Comparison of ENCODE assay signal across 17 cellular contexts in the genomic region with DNA sequence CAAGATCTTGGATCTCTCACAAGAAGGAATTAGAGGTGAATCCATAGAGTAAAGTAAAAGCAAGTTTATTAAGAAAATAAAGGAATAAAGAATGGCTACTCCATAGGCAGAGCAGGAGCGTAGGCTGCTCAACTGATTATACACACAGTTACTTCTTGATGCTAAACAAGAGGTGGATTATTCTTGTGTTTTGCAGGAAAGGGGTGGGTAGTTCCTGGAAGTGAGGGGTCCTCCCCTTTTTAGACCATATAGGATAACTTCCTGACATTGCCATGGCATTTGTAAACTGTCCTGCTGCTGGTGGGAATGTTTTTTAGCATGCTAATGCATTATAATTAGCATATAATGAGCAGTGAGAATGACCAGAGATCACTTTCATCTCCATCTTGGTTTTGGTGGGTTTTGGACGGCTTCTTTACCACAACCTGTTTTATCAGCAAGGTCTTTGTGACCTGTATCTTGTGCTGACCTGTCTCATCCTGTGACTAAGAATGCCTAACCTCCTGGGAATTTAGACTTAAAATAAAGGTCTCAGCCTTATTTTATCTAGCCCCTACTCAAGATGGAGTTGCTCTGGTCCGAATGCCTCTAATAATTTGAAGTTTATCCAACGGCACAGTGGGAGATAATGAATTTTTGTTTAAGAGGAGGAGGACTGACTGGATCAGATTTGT.
"Had no signal": no experiment of that assay in that cellular context is flagged by ENCODE, and none has a peak within 500 bp of the region (broad histone marks: within the 10 kb centered on the region; RNA-seq: fewer than 3 reads in every experiment).

No MANE protein-coding gene starts in this region.

- H3K27me3 ChIP-seq: body of pancreas, esophagus muscularis mucosa, pancreas, tibial artery had no signal

- H3K4me3 ChIP-seq: body of pancreas, esophagus muscularis mucosa, lung, pancreas, tibial artery had no signal

- H3K27ac ChIP-seq: body of pancreas, pancreas had no signal

- DNase-seq: activated CD4-positive, alpha-beta memory T cell treated with anti-CD3 and anti-CD28 coated beads for 36 hours; activated CD4-positive, alpha-beta T cell treated with anti-CD3 and anti-CD28 coated beads for 36 hours; activated CD8-positive, alpha-beta memory T cell treated with anti-CD3 and anti-CD28 coated beads, Interleukin-2, amount 10 ng/mL, durations not matched to agents 7 days and 5 days; activated naive CD4-positive, alpha-beta T cell treated with anti-CD3 and anti-CD28 coated beads, Interleukin-2, amount 10 ng/mL, durations not matched to agents 7 days and 5 days; activated T-cell treated with anti-CD3 and anti-CD28 coated beads, Interleukin-2, amount 50 U/mL, for 1 hour; amniotic stem cell; body of pancreas; immature natural killer cell; left cardiac atrium; naive B cell; pancreas; stimulated activated CD4-positive, alpha-beta T cell treated with anti-CD3 and anti-CD28 coated beads, Interleukin-12 subunit alpha, Interleukin-12 subunit beta, amount 100 ng/mL, for 4 hours; stimulated activated CD4-positive, alpha-beta T cell treated with anti-CD3 and anti-CD28 coated beads, Interleukin-4, amount 100 ng/mL, for 1 hour; stimulated activated naive B cell treated with anti-CD40 and anti-IgM and Interleukin-4, amounts not matched to agents 10 μg/mL and 1 μg/mL and 100 μg/mL, for 72 hours; tibial artery had no signal

- H3K9me3 ChIP-seq: body of pancreas, esophagus muscularis mucosa, pancreas, tibial artery had no signal

- FAIRE-seq: pancreas had no signal

- ATAC-seq: activated CD4-positive, alpha-beta T cell treated with anti-CD3 and anti-CD28 coated beads for 36 hours; activated CD8-positive, alpha-beta memory T cell treated with anti-CD3 and anti-CD28 coated beads, Interleukin-2, amount 10 ng/mL, durations not matched to agents 7 days and 5 days; body of pancreas; stimulated activated naive B cell treated with anti-CD40 and anti-IgM and Interleukin-4, amounts not matched to agents 10 μg/mL and 1 μg/mL and 100 μg/mL, for 72 hours had no signal

- H3K36me3 ChIP-seq: esophagus muscularis mucosa, pancreas, tibial artery had no signal
